10 cellular contexts compared by ENCODE assay signal in genomic region chr17:40106760-40107265, GRCh38. TPM values are rescaled to one million over a fixed set of nuclear protein-coding genes. Genes with fewer than 3 reads are reported as not detected.
DNase-seq lines count a peak whose midpoint lies in the region; ATAC-seq, FAIRE-seq and TF ChIP-seq lines count a peak whose summit lies in the region.
"Had no signal": no experiment of that assay in that cellular context is flagged by ENCODE, and none has a peak within 500 bp of the region (broad histone marks: within the 10 kb centered on the region; RNA-seq: fewer than 3 reads in every experiment).

No MANE protein-coding gene starts in this region.

- no peaks in the 10 kb centered on the region for H3K79me2 ChIP-seq in GM23338 (replicated peaks; ENCODE audit: insufficient read depth)

- peak overlapping the region in 1 of 2 donors; percentile 8 for H3K9ac ChIP-seq in liver (ENCODE audit: low read depth in 1 of 2, low read length in 2 of 2)

- H3K4me3 Mint-ChIP-seq in GM23338 = peak overlapping the region; percentile 52

- H3K4me1 Mint-ChIP-seq in GM23338 = peaks cover 83% of the 10 kb centered on the region

- peaks cover 50% of the 10 kb centered on the region for H3K27me3 Mint-ChIP-seq in GM23338 (ENCODE audit: insufficient read depth, low read depth, poor library complexity)

- H3K36me3 ChIP-seq in GM23338 (ENCODE audit: insufficient read depth) (no peaks in the 10 kb centered on the region), adrenal gland (replicated peaks in 1 of 2) (no peaks in the 10 kb centered on the region), liver (ENCODE audit: control insufficient read depth in 4 of 4, insufficient read depth in 3 of 4, low read depth in 1 of 4, low read length in 3 of 4) (no peaks in the 10 kb centered on the region)

- 59 to 74% (median 67%) methylated on average over 12 of the region's 12 CpGs for WGBS in adrenal gland, 4 donors
- 72% methylated on average over 12 of the region's 12 CpGs for WGBS in liver

- peaks cover 7% of the 10 kb centered on the region; the same call in 1 of the 2 replicates for H3K9me2 ChIP-seq in GM23338 (ENCODE audit: insufficient read depth)

- no peak for TF ChIP-seq RAD21 in liver (IDR thresholded peaks at IDR 0.05)

- H3K4me1 ChIP-seq in GM23338 (ENCODE audit: insufficient read depth) (peaks cover 73% of the 10 kb centered on the region), adrenal gland (replicated peaks in 1 of 2) (peaks cover 61 to 67% of the 10 kb centered on the region in 2 donors), liver (ENCODE audit: control insufficient read depth in 4 of 4, insufficient read depth in 4 of 4, low read length in 3 of 4) (peaks cover 15 to 73% (median 51%) of the 10 kb centered on the region in 4 donors)

- intact Hi-C loops in adrenal gland (cut with DNase I) = no loop called here

- 0 out of 2 replicates have a peak overlapping the region, but pooled peaks have one; percentile 7 for H3K27ac Mint-ChIP-seq in GM23338

- H3K4me3 ChIP-seq in GM23338 (peak overlapping the region; percentile 40), adrenal gland (no peak overlapping the region), liver (ENCODE audit: low read depth in 1 of 3, low read length in 3 of 3) (no peak overlapping the region), skin epidermis (no peak overlapping the region)
- H3K4me3 ChIP-seq: lung had no signal

- no peaks in the 10 kb centered on the region for H3K9me3 ChIP-seq in adrenal gland (replicated peaks in 1 of 3)
- no peaks in the 10 kb centered on the region for H3K9me3 ChIP-seq in liver (ENCODE audit: control insufficient read depth in 4 of 4, low read length in 3 of 4)

- no peak for FAIRE-seq in GM12891 (lab: Jason Lieb, UNC)
- FAIRE-seq: colon had no signal

- peak overlapping the region; percentile 71 for H3K4me2 ChIP-seq in GM23338

- peak; percentile 65 for DNase-seq in GM23338 (ENCODE audit: low spot score)
- no peak for DNase-seq in adrenal gland
- no peak for DNase-seq in AG20443 (ENCODE audit: low spot score)
- no peak for DNase-seq in GOT3 (lab: John Stamatoyannopoulos, UW)
- no peak for DNase-seq in GM12891 (ENCODE audit: insufficient read length, low spot score)
- DNase-seq in activated CD4-positive, alpha-beta T cell treated with anti-CD3 and anti-CD28 coated beads, Interleukin-2, amount 50 U/mL, for 4 hours = no peak

- H3K36me3 Mint-ChIP-seq in GM23338 (ENCODE audit: low read depth) = no peaks in the 10 kb centered on the region; the same call in 2 of the 3 replicates

- H3K27ac ChIP-seq in GM23338 (ENCODE audit: low read depth) (no peak overlapping the region), adrenal gland (peak overlapping the region in 4 of 5 donors; percentile 82 to 96 (median 94)), liver (ENCODE audit: low read depth in 1 of 2, low read length in 2 of 2) (peak overlapping the region; percentile 82 to 99), skin epidermis (peak overlapping the region in 20 of 21 experiments; percentile 1 to 99 (median 90))

- TF ChIP-seq CTCF in GM23338 (conservative IDR thresholded peaks at IDR 0.05; ENCODE audit: low read depth in 2 of 2) (no peak), adrenal gland (IDR thresholded peaks at IDR 0.05) (no peak), liver (IDR thresholded peaks at IDR 0.05; ENCODE audit: low read depth, low read length, missing input control) (no peak)

- H3K9me3 Mint-ChIP-seq in GM23338 = no peaks in the 10 kb centered on the region

- peaks cover 33% of the 10 kb centered on the region for H3K27me3 ChIP-seq in GM23338 (ENCODE audit: insufficient read depth)
- H3K27me3 ChIP-seq in adrenal gland = no peaks in the 10 kb centered on the region
- no peaks in the 10 kb centered on the region for H3K27me3 ChIP-seq in liver (ENCODE audit: control insufficient read depth in 4 of 4, insufficient read depth in 4 of 4, low read length in 3 of 4)

- H4K20me1 ChIP-seq in GM23338 (replicated peaks; ENCODE audit: insufficient read depth) = no peaks in the 10 kb centered on the region

- peak overlapping the region; percentile 95 for H2AFZ ChIP-seq in GM23338

- ATAC-seq in GM23338 = peak; percentile 1; the same call in 1 of the 3 replicates

- TF ChIP-seq POLR2A in adrenal gland (IDR thresholded peaks at IDR 0.05) = no peak
- no peak for TF ChIP-seq POLR2A in GM12891 (IDR thresholded peaks at IDR 0.05; ENCODE audit: low read depth, low read length)

- peaks cover 12% of the 10 kb centered on the region; the same call in 1 of the 2 replicates for H3F3A ChIP-seq in GM23338 (replicated peaks; ENCODE audit: low read depth)

TF ChIP-seq in GM23338, 12 proteins besides CTCF, POLR2A, EP300 and RAD21 (continues in another document):
- TF ChIP-seq NANOG (IDR thresholded peaks at IDR 0.05; ENCODE audit: borderline replicate concordance) = no peak
- TF ChIP-seq, protein P1, sequence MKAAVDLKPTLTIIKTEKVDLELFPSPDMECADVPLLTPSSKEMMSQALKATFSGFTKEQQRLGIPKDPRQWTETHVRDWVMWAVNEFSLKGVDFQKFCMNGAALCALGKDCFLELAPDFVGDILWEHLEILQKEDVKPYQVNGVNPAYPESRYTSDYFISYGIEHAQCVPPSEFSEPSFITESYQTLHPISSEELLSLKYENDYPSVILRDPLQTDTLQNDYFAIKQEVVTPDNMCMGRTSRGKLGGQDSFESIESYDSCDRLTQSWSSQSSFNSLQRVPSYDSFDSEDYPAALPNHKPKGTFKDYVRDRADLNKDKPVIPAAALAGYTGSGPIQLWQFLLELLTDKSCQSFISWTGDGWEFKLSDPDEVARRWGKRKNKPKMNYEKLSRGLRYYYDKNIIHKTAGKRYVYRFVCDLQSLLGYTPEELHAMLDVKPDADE (IDR thresholded peaks at IDR 0.05) = no peak
- no peak for TF ChIP-seq POLR2AphosphoS5 (IDR thresholded peaks at IDR 0.05; ENCODE audit: low read depth)

TF ChIP-seq in liver, 16 proteins besides CTCF, POLR2A, EP300 and RAD21 (continues in another document):
- TF ChIP-seq TAF1 (conservative IDR thresholded peaks at IDR 0.05) = no peak

TF ChIP-seq in GM12891, 5 proteins besides CTCF, POLR2A, EP300 and RAD21:
- no peak for TF ChIP-seq PAX5 (IDR thresholded peaks at IDR 0.05; ENCODE audit: insufficient read depth, low read length, severe bottlenecking)
- no peak for TF ChIP-seq TAF1 (IDR thresholded peaks at IDR 0.05; ENCODE audit: low read depth, low read length)
- no peak for TF ChIP-seq POLR2AphosphoS5 (IDR thresholded peaks at IDR 0.05; ENCODE audit: low read depth, low read length)
- no peak for TF ChIP-seq POU2F2 (IDR thresholded peaks at IDR 0.05; ENCODE audit: low read depth, low read length)
- no peak for TF ChIP-seq SPI1 (IDR thresholded peaks at IDR 0.05; ENCODE audit: low read depth, low read length)
TF ChIP-seq in GM12891: peak in this region for 0.

RNA-seq across cellular contexts. Expression of gene NR1D1, which starts 6.4 kb away (rescaled TPM):
- total RNA-seq in GM23338 (2014; rRNA removed; shearing (Covaris generic)) = 3.6 and 4.2 TPM in 2 replicates
- polyA plus RNA-seq in GM23338 (2016; fragmentation: Nextera tagmentation; extraction: Ambion mirVana) (3.1 and 3.3 TPM in 2 replicates), adrenal gland (10 to 100 TPM; 34.5 to 59.0 (median 36.6) TPM), liver (10 to 100 TPM in 1 of 2 donors, 1 to 10 TPM in 1; 8.8 to 13.7 TPM)
- total RNA-seq in adrenal gland (10 to 100 TPM; 14.0 to 69.1 (median 41.4) TPM), liver (1 to 10 TPM in 1 of 2 donors, under 1 TPM in 1; 0.84 to 2.3 TPM)
- polyA plus RNA-seq in GM12891 (2012; ENCODE audit: low read depth, missing spikeins) = 1.6 TPM

RNA-seq across cellular contexts. Expression of gene MSL1, which starts 15.0 kb away (rescaled TPM):
- total RNA-seq in GM23338 (2014; rRNA removed; shearing (Covaris generic)) = 52.5 and 56.5 TPM in 2 replicates
- polyA plus RNA-seq in GM23338 (2016; fragmentation: Nextera tagmentation; extraction: Ambion mirVana) (14.3 and 16.2 TPM in 2 replicates), adrenal gland (100 to 1,000 TPM in 2 of 3 donors, 10 to 100 TPM in 1; 74.2 to 143 (median 128) TPM), liver (10 to 100 TPM in 1 of 2 donors, 1 to 10 TPM in 1; 7.9 to 23.1 TPM)
- total RNA-seq in adrenal gland (100 to 1,000 TPM in 1 of 8 donors, 10 to 100 TPM in 7; 47.8 to 100 (median 69.1) TPM), liver (10 to 100 TPM; 24.0 to 43.7 TPM)
- 42.1 TPM for polyA plus RNA-seq in GM12891 (2012; ENCODE audit: low read depth, missing spikeins)

RNA-seq across cellular contexts. Expression of gene CASC3, which starts 33.5 kb away (rescaled TPM):
- total RNA-seq in GM23338 (2014; rRNA removed; shearing (Covaris generic)) = 76.1 and 82.9 TPM in 2 replicates
- 34.4 and 37.5 TPM in 2 replicates for polyA plus RNA-seq in GM23338 (2016; fragmentation: Nextera tagmentation; extraction: Ambion mirVana)
- total RNA-seq in adrenal gland = 10 to 100 TPM; 36.2 to 72.4 (median 61.7) TPM
- polyA plus RNA-seq in adrenal gland = 10 to 100 TPM; 36.2 to 65.1 (median 57.5) TPM
- 10 to 100 TPM; 17.1 to 17.9 TPM for total RNA-seq in liver
- polyA plus RNA-seq in liver = 10 to 100 TPM; 11.4 to 12.9 TPM
- 34.8 TPM for polyA plus RNA-seq in GM12891 (2012; ENCODE audit: low read depth, missing spikeins)

RNA-seq across cellular contexts. Expression of gene THRA, which starts 44.0 kb away (rescaled TPM):
- total RNA-seq in GM23338 (2014; rRNA removed; shearing (Covaris generic)) = 9.6 and 10.5 TPM in 2 replicates
- polyA plus RNA-seq in GM23338 (2016; fragmentation: Nextera tagmentation; extraction: Ambion mirVana) = 3.4 and 3.6 TPM in 2 replicates
- total RNA-seq in adrenal gland = 100 to 1,000 TPM in 3 of 8 donors, 10 to 100 TPM in 5; 46.1 to 110 (median 76.4) TPM
- 10 to 100 TPM; 41.8 to 62.3 (median 50.9) TPM for polyA plus RNA-seq in adrenal gland
- total RNA-seq in liver = 10 to 100 TPM in 1 of 2 donors, 1 to 10 TPM in 1; 8.5 to 10.3 TPM
- 1 to 10 TPM; 3.2 to 6.3 TPM for polyA plus RNA-seq in liver
- polyA plus RNA-seq in GM12891 (2012; ENCODE audit: low read depth, missing spikeins) = 1.9 TPM

RNA-seq across cellular contexts. Expression of gene MED24, which starts 52.6 kb away (rescaled TPM):
- total RNA-seq in GM23338 (2014; rRNA removed; shearing (Covaris generic)) = 88.9 and 95.1 TPM in 2 replicates
- polyA plus RNA-seq in GM23338 (2016; fragmentation: Nextera tagmentation; extraction: Ambion mirVana) = 44.4 and 44.8 TPM in 2 replicates
- 100 to 1,000 TPM in 1 of 8 donors, 10 to 100 TPM in 7; 57.1 to 127 (median 78.1) TPM for total RNA-seq in adrenal gland
- polyA plus RNA-seq in adrenal gland = 100 to 1,000 TPM in 1 of 3 donors, 10 to 100 TPM in 2; 50.3 to 103 (median 92.9) TPM
- total RNA-seq in liver = 10 to 100 TPM; 31.0 to 37.1 TPM
- polyA plus RNA-seq in liver = 10 to 100 TPM; 19.2 to 27.2 TPM
- 41.6 TPM for polyA plus RNA-seq in GM12891 (2012; ENCODE audit: low read depth, missing spikeins)
